29 cellular contexts compared by ENCODE assay signal in genomic region chr6:130288065-130288464, GRCh38.
"Had no signal": no experiment of that assay in that cellular context is flagged by ENCODE, and none has a peak within 500 bp of the region (broad histone marks: within the 10 kb centered on the region; RNA-seq: fewer than 3 reads in every experiment).

No MANE protein-coding gene starts in this region.

- H3K9me3 ChIP-seq: left lung, lower lobe of right lung, pancreas, prostate gland, suprapubic skin, thoracic aorta, tibial artery, upper lobe of right lung had no signal

- H3K36me3 Mint-ChIP-seq: naive thymus-derived CD8-positive, alpha-beta T cell; stimulated activated naive B cell treated with anti-CD40 and anti-IgM and Interleukin-4, amounts not matched to agents 10 μg/mL and 1 μg/mL and 100 μg/mL, for 72 hours had no signal

- H3K27me3 Mint-ChIP-seq: naive thymus-derived CD8-positive, alpha-beta T cell; stimulated activated naive B cell treated with anti-CD40 and anti-IgM and Interleukin-4, amounts not matched to agents 10 μg/mL and 1 μg/mL and 100 μg/mL, for 72 hours; stimulated activated naive CD8-positive, alpha-beta T cell treated with anti-CD3 and anti-CD28 coated beads, Interleukin-15, Interleukin-2, amounts not matched to agents 100 ng/mL and 50 ng/mL, for 24 hours had no signal

- H3K27ac Mint-ChIP-seq: naive thymus-derived CD8-positive, alpha-beta T cell; nephron; stimulated activated naive B cell treated with anti-CD40 and anti-IgM and Interleukin-4, amounts not matched to agents 10 μg/mL and 1 μg/mL and 100 μg/mL, for 72 hours; stimulated activated naive CD8-positive, alpha-beta T cell treated with anti-CD3 and anti-CD28 coated beads, Interleukin-15, Interleukin-2, amounts not matched to agents 100 ng/mL and 50 ng/mL, for 24 hours had no signal

- H3K4me1 Mint-ChIP-seq: naive thymus-derived CD8-positive, alpha-beta T cell; nephron; neural crest cell had no signal

- DNase-seq: kidney; left colon; left lung; lower lobe of right lung; mammary epithelial cell; mesenchymal stem cell; naive thymus-derived CD8-positive, alpha-beta T cell; nucleus accumbens; pancreas; retina; right cardiac atrium; stimulated activated CD4-positive, alpha-beta T cell treated with anti-CD3 and anti-CD28 coated beads, Interleukin-12 subunit alpha, Interleukin-12 subunit beta, amount 100 ng/mL, for 4 hours; stimulated activated CD4-positive, alpha-beta T cell treated with anti-CD3 and anti-CD28 coated beads, Interleukin-15, amount 100 ng/mL, for 24 hours; stimulated activated CD4-positive, alpha-beta T cell treated with anti-CD3 and anti-CD28 coated beads, Interleukin-2, amount 100 ng/mL, for 24 hours; stimulated activated CD4-positive, alpha-beta T cell treated with anti-CD3 and anti-CD28 coated beads, Interleukin-4, amount 100 ng/mL, for 1 hour; stimulated activated naive B cell treated with anti-CD40 and anti-IgM and Interleukin-4, amounts not matched to agents 10 μg/mL and 1 μg/mL and 100 μg/mL, for 72 hours; tibial artery; trophoblast cell; upper lobe of right lung had no signal

- H3K9me3 Mint-ChIP-seq: naive thymus-derived CD8-positive, alpha-beta T cell; nephron; neural crest cell; stimulated activated naive B cell treated with anti-CD40 and anti-IgM and Interleukin-4, amounts not matched to agents 10 μg/mL and 1 μg/mL and 100 μg/mL, for 72 hours; stimulated activated naive CD8-positive, alpha-beta T cell treated with anti-CD3 and anti-CD28 coated beads, Interleukin-15, Interleukin-2, amounts not matched to agents 100 ng/mL and 50 ng/mL, for 24 hours had no signal

- FAIRE-seq: islet of Langerhans, kidney, pancreas, urothelium cell line had no signal

- H3K27me3 ChIP-seq: left lung, pancreas, suprapubic skin, tibial artery, upper lobe of right lung had no signal

- H3K27ac ChIP-seq: left lung, lower lobe of right lung, pancreas, prostate gland, skin epidermis, suprapubic skin, thoracic aorta, tibial artery, upper lobe of right lung had no signal

- H3K4me1 ChIP-seq: left lung, lower lobe of right lung, pancreas, prostate gland, suprapubic skin, tibial artery, upper lobe of right lung had no signal

- H3K4me3 ChIP-seq: left lung, lower lobe of right lung, pancreas, prostate gland, skin epidermis, suprapubic skin, thoracic aorta, tibial artery, upper lobe of right lung had no signal

- H3K4me3 Mint-ChIP-seq: naive thymus-derived CD8-positive, alpha-beta T cell; nephron; neural crest cell; stimulated activated naive B cell treated with anti-CD40 and anti-IgM and Interleukin-4, amounts not matched to agents 10 μg/mL and 1 μg/mL and 100 μg/mL, for 72 hours; stimulated activated naive CD8-positive, alpha-beta T cell treated with anti-CD3 and anti-CD28 coated beads, Interleukin-15, Interleukin-2, amounts not matched to agents 100 ng/mL and 50 ng/mL, for 24 hours had no signal

- H3K36me3 ChIP-seq: left lung, lower lobe of right lung, pancreas, prostate gland, suprapubic skin, thoracic aorta, tibial artery, upper lobe of right lung had no signal

- ATAC-seq: left colon; left lung; lower lobe of right lung; naive thymus-derived CD8-positive, alpha-beta T cell; pancreas; right cardiac atrium; sciatic nerve; stimulated activated naive B cell treated with anti-CD40 and anti-IgM and Interleukin-4, amounts not matched to agents 10 μg/mL and 1 μg/mL and 100 μg/mL, for 72 hours; upper lobe of right lung had no signal
